Comparison of ENCODE assay signal across 19 cellular contexts in genomic region chr12:122820838-122821271, GRCh38. TPM values are rescaled to one million over a fixed set of nuclear protein-coding genes. Genes with fewer than 3 reads are reported as not detected.
DNase-seq lines count a peak whose midpoint lies in the region; ATAC-seq, FAIRE-seq and TF ChIP-seq lines count a peak whose summit lies in the region.
"Had no signal": no experiment of that assay in that cellular context is flagged by ENCODE, and none has a peak within 500 bp of the region (broad histone marks: within the 10 kb centered on the region; RNA-seq: fewer than 3 reads in every experiment).

No MANE protein-coding gene starts in this region.

- peak; percentile 56 for FAIRE-seq in GM12891 (lab: Jason Lieb, UNC)
- FAIRE-seq: H1 had no signal

- TF ChIP-seq POLR2A in GM12891 (IDR thresholded peaks at IDR 0.05; ENCODE audit: low read depth, low read length) = no peak

- no peak for DNase-seq in GM12891 (ENCODE audit: insufficient read length, low spot score)
- peak; percentile 76 for DNase-seq in germinal center (ENCODE audit: low spot score)
- DNase-seq in GM10266 (ENCODE audit: extremely low spot score) = no peak
- no peak for DNase-seq in activated naive CD4-positive, alpha-beta T cell treated with anti-CD3 and anti-CD28 coated beads, Interleukin-2, amount 50 U/mL, for 16 hours
- DNase-seq: dorsolateral prefrontal cortex; left cardiac atrium; NCI-H146; NCI-H446 treated with DMSO at 0.1 percent for 48 hours; ovary; PC-9; stimulated activated naive CD4-positive, alpha-beta T cell; SW 1271; upper lobe of right lung; WERI-Rb-1 had no signal

- ATAC-seq in GM19438 (IDR thresholded peaks at IDR 0.05; ENCODE audit: low read depth, unreplicated experiment) (peak; percentile 62), HG03460 (IDR thresholded peaks at IDR 0.05; ENCODE audit: unreplicated experiment) (peak; percentile 64), GM18858 (IDR thresholded peaks at IDR 0.05; ENCODE audit: unreplicated experiment) (no peak), GM19023 (IDR thresholded peaks at IDR 0.05; ENCODE audit: unreplicated experiment) (no peak)
- ATAC-seq: upper lobe of right lung had no signal

- TF ChIP-seq CTCF in GM10266 (IDR thresholded peaks at IDR 0.05; ENCODE audit: control insufficient read depth, insufficient read depth, low read depth, missing control alignments) = no peak

TF ChIP-seq in GM12891, 5 proteins besides CTCF, POLR2A, EP300 and RAD21:
- TF ChIP-seq TAF1 (IDR thresholded peaks at IDR 0.05; ENCODE audit: low read depth, low read length) = no peak
- TF ChIP-seq SPI1 (IDR thresholded peaks at IDR 0.05; ENCODE audit: low read depth, low read length) = 0 out of 2 replicates have a peak, but pooled peaks have one; percentile 19
- TF ChIP-seq POLR2AphosphoS5 (IDR thresholded peaks at IDR 0.05; ENCODE audit: low read depth, low read length) = no peak
- peak; percentile 87 for TF ChIP-seq POU2F2 (IDR thresholded peaks at IDR 0.05; ENCODE audit: low read depth, low read length)
- TF ChIP-seq PAX5 (IDR thresholded peaks at IDR 0.05; ENCODE audit: insufficient read depth, low read length, severe bottlenecking) = no peak

RNA-seq across cellular contexts. Expression of gene HIP1R, which starts 14.4 kb away (rescaled TPM):
- polyA plus RNA-seq in GM12891 (2012; ENCODE audit: low read depth, missing spikeins) = 4.8 TPM

RNA-seq across cellular contexts. Expression of gene CCDC62, which starts 46.5 kb away (rescaled TPM):
- 0.17 TPM for polyA plus RNA-seq in GM12891 (2012; ENCODE audit: low read depth, missing spikeins)

Comparison
In these comparisons a context has a peak if more than half of its experiments do, and no peak if none do; other contexts are left out.
1. ATAC-seq: peak in GM19438 (single experiment) and HG03460 (single experiment); none in GM18858 (single experiment) and GM19023 (single experiment).